ENCODE assay signal across 20 cellular contexts in genomic region chr4:58809366-58809765, GRCh38.
DNase-seq lines count a peak whose midpoint lies in the region; TF ChIP-seq lines count a peak whose summit lies in the region.
"Had no signal": no experiment of that assay in that cellular context is flagged by ENCODE, and none has a peak within 500 bp of the region (broad histone marks: within the 10 kb centered on the region; RNA-seq: fewer than 3 reads in every experiment).

No MANE protein-coding gene starts in this region.

- in situ Hi-C loops in ACHN (cut with HindIII; ENCODE audit: low pct_ligation_motif_present, low pct_unique_long_range_greater_than_20kb, low sequenced_read_pairs): no loop called here

- DNase-seq in ACHN: peak; percentile 43
- peak; percentile 68 for DNase-seq in amniotic epithelial cell (ENCODE audit: low read depth)
- DNase-seq in hepatocyte (ENCODE audit: low spot score): no peak
- DNase-seq in stimulated activated CD4-positive, alpha-beta T cell treated with anti-CD3 and anti-CD28 coated beads, Interleukin-15, amount 100 ng/mL, for 24 hours: no peak
- DNase-seq in activated CD8-positive, alpha-beta memory T cell treated with anti-CD3 and anti-CD28 coated beads, Interleukin-2, amount 50 U/mL, for 4 hours: no peak
- DNase-seq in stimulated activated CD4-positive, alpha-beta T cell treated with anti-CD3 and anti-CD28 coated beads, Interleukin-1b, Interleukin-23, amount 100 ng/mL, for 48 hours: no peak
- no peak for DNase-seq in Kasumi-1 (lab: John Stamatoyannopoulos, UW)
- DNase-seq: DMS 273 treated with DMSO at 0.1 percent for 48 hours, GM23248, Karpas-422, MG63, NCI-H1048, NCI-H1436, NCI-H2029, NCI-H446, NCI-H748 treated with DMSO at 0.1 percent for 48 hours, OCI-M1, RPMI8226, SHP77 treated with DMSO at 0.1 percent for 48 hours had no signal

- H3K4me3 ChIP-seq in hepatocyte: no peak overlapping the region
- no peak overlapping the region for H3K4me3 ChIP-seq in mesodermal cell (ENCODE audit: extremely low read depth, insufficient read depth, low read length, poor library complexity, severe bottlenecking)
- H3K4me3 ChIP-seq: GM23248, MG63 had no signal

- peak overlapping the region; percentile 56 for H3K27ac ChIP-seq in hepatocyte
- peak overlapping the region; percentile 43 for H3K27ac ChIP-seq in mesodermal cell (ENCODE audit: low read depth, low read length, severe bottlenecking)
- H3K27ac ChIP-seq: GM23248 had no signal

- no peak overlapping the region for H3K4me2 ChIP-seq in hepatocyte

- 75% methylated on average over 3 of the region's 3 CpGs for WGBS in hepatocyte (ENCODE audit: low lambda C conversion rate, missing lambda C conversion rate)
- WGBS in mesodermal cell (ENCODE audit: insufficient coverage in 2 of 2), 2 experiments: 76 to 79% methylated on average over 3 of the region's 3 CpGs

- no peaks in the 10 kb centered on the region for H4K20me1 ChIP-seq in hepatocyte (ENCODE audit: insufficient read depth, poor library complexity, severe bottlenecking)

- TF ChIP-seq CTCF in hepatocyte (IDR thresholded peaks at IDR 0.05; ENCODE audit: poor library complexity): no peak

- H3K4me1 ChIP-seq in hepatocyte (ENCODE audit: insufficient read depth): peaks cover 8% of the 10 kb centered on the region
- peaks cover 19% of the 10 kb centered on the region for H3K4me1 ChIP-seq in mesodermal cell (ENCODE audit: control insufficient read depth, insufficient read depth, low read length, poor library complexity, severe bottlenecking)

- no peaks in the 10 kb centered on the region for H3K9me2 ChIP-seq in hepatocyte (replicated peaks; ENCODE audit: insufficient read depth)

- H3K36me3 ChIP-seq in hepatocyte (replicated peaks; ENCODE audit: insufficient read depth, low read depth) (no peaks in the 10 kb centered on the region), mesodermal cell (ENCODE audit: control insufficient read depth, insufficient read depth, low read length) (no peaks in the 10 kb centered on the region)
- H3K36me3 ChIP-seq: MG63 had no signal

- no peaks in the 10 kb centered on the region for H3K27me3 ChIP-seq in hepatocyte
- H3K27me3 ChIP-seq: MG63 had no signal

- H2AFZ ChIP-seq in hepatocyte: no peak overlapping the region
- H2AFZ ChIP-seq: GM23248 had no signal

- no peaks in the 10 kb centered on the region for H3K9me3 ChIP-seq in hepatocyte (ENCODE audit: low read depth)
- H3K9me3 ChIP-seq in mesodermal cell (ENCODE audit: control insufficient read depth, low read length): no peaks in the 10 kb centered on the region
- H3K9me3 ChIP-seq: MG63 had no signal

- H3K79me2 ChIP-seq in hepatocyte: no peaks in the 10 kb centered on the region

Comparison
In these comparisons a context has a peak if more than half of its experiments do, and no peak if none do; other contexts are left out.
1. DNase-seq: peak in ACHN (single experiment) and amniotic epithelial cell (single experiment); none in hepatocyte (single experiment), stimulated activated CD4-positive, alpha-beta T cell treated with anti-CD3 and anti-CD28 coated beads, Interleukin-15, amount 100 ng/mL, for 24 hours (single experiment), activated CD8-positive, alpha-beta memory T cell treated with anti-CD3 and anti-CD28 coated beads, Interleukin-2, amount 50 U/mL, for 4 hours (single experiment), stimulated activated CD4-positive, alpha-beta T cell treated with anti-CD3 and anti-CD28 coated beads, Interleukin-1b, Interleukin-23, amount 100 ng/mL, for 48 hours (single experiment) and Kasumi-1 (0 of 2).